37 cellular contexts compared by ENCODE assay signal in the genomic region with DNA sequence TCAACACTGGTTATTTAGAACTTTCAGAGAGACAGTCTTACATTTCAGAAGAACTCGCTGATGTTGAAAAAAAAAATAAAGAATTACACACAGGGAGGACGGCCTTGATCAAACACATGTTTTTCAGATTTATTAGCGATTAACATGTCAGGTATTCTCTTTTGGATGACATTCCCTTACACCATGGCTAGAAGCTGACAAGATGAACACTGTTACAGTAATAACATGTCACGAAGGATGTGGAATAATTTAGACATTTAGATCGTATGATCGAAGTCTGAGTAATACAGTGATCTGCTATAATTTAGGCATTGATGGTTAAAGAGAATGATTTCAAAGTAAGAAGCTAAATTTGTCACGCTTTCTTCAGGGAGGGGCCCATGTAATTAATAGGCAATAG. TPM values are rescaled to one million over a fixed set of nuclear protein-coding genes. Genes with fewer than 3 reads are reported as not detected.
"Had no signal": no experiment of that assay in that cellular context is flagged by ENCODE, and none has a peak within 500 bp of the region (broad histone marks: within the 10 kb centered on the region; RNA-seq: fewer than 3 reads in every experiment).

No MANE protein-coding gene starts in this region.

- H3K4me3 ChIP-seq: MG63 had no signal

- DNase-seq: Karpas-422, Kasumi-1, MG63, MM.1S, MV-4-11, NCI-H1048, NCI-H1092, NCI-H1092 treated with DMSO at 0.1 percent for 48 hours, NCI-H1105, NCI-H1105 treated with DMSO at 0.1 percent for 48 hours, NCI-H1417, NCI-H1417 treated with DMSO at 0.1 percent for 48 hours, NCI-H1436, NCI-H1436 treated with DMSO at 0.1 percent for 48 hours, NCI-H146, NCI-H1694, NCI-H1694 treated with DMSO at 0.1 percent for 48 hours, NCI-H187, NCI-H187 treated with DMSO at 0.1 percent for 48 hours, NCI-H1930, NCI-H2029, NCI-H2029 treated with DMSO at 0.1 percent for 48 hours, NCI-H2081, NCI-H2081 treated with DMSO at 0.1 percent for 48 hours, NCI-H2107, NCI-H2171, NCI-H2171 treated with DMSO at 0.1 percent for 48 hours, NCI-H2227 treated with DMSO at 0.1 percent for 48 hours, NCI-H226, NCI-H345, NCI-H446, NCI-H446 treated with DMSO at 0.1 percent for 48 hours, NCI-H510A, NCI-H510A treated with DMSO at 0.1 percent for 48 hours, NCI-H524, NCI-H524 treated with DMSO at 0.1 percent for 48 hours had no signal

- H3K36me3 ChIP-seq: MG63 had no signal

- H3K27me3 ChIP-seq: MG63 had no signal

RNA-seq across cellular contexts. Expression of a gene that starts 24.6 kb away (rescaled TPM):
- total RNA-seq: MCF 10A had no signal
